ENCODE assay signal across 14 cellular contexts in genomic region chr12:52059582-52060497, GRCh38. TPM values are rescaled to one million over a fixed set of nuclear protein-coding genes. Genes with fewer than 3 reads are reported as not detected.
DNase-seq lines count a peak whose midpoint lies in the region; ATAC-seq and TF ChIP-seq lines count a peak whose summit lies in the region.
"Had no signal": no experiment of that assay in that cellular context is flagged by ENCODE, and none has a peak within 500 bp of the region (broad histone marks: within the 10 kb centered on the region; RNA-seq: fewer than 3 reads in every experiment).

No MANE protein-coding gene starts in this region.

- H2AFZ ChIP-seq in SK-N-SH (ENCODE audit: low read depth): no peak overlapping the region
- H2AFZ ChIP-seq in OCI-LY7 (ENCODE audit: low read length): no peak overlapping the region

- H3K27me3 ChIP-seq in SK-N-SH (ENCODE audit: insufficient read depth) (no peaks in the 10 kb centered on the region), gastroesophageal sphincter (no peaks in the 10 kb centered on the region), gastrocnemius medialis (no peaks in the 10 kb centered on the region), esophagus squamous epithelium (no peaks in the 10 kb centered on the region)

- no peaks in the 10 kb centered on the region for H3F3A ChIP-seq in SK-N-SH (replicated peaks; ENCODE audit: insufficient read depth)

- H3K9me2 ChIP-seq in SK-N-SH: no peaks in the 10 kb centered on the region
- H3K9me2 ChIP-seq in OCI-LY7 (ENCODE audit: insufficient read depth, low read length): no peaks in the 10 kb centered on the region

- H3K79me2 ChIP-seq in SK-N-SH (ENCODE audit: insufficient read depth): no peaks in the 10 kb centered on the region
- no peaks in the 10 kb centered on the region for H3K79me2 ChIP-seq in OCI-LY7 (ENCODE audit: insufficient read depth, low read depth, low read length)

- WGBS in SK-N-SH (ENCODE audit: low lambda C conversion rate): 87% methylated on average over 12 of the region's 12 CpGs
- 58 to 64% methylated on average over 7 to 9 of the region's 12 CpGs for WGBS in gastroesophageal sphincter (ENCODE audit: low coverage in 1 of 2), 2 donors
- 60 to 69% methylated on average over 6 to 8 of the region's 12 CpGs for WGBS in esophagus squamous epithelium, 2 donors

- no peak for TF ChIP-seq EP300 in SK-N-SH (IDR thresholded peaks at IDR 0.05; ENCODE audit: borderline replicate concordance in 1 of 2, low read depth in 1 of 2, low read length in 1 of 2)
- TF ChIP-seq EP300 in gastroesophageal sphincter (IDR thresholded peaks at IDR 0.05): no peak

- intact Hi-C loops in OCI-LY7 (cut with micrococcal nuclease; ENCODE audit: unreplicated experiment): no loop called here
- intact Hi-C loops in gastrocnemius medialis (cut with DNase I; ENCODE audit: low total_unique reads): no loop called here
- intact Hi-C loops in esophagus squamous epithelium (cut with DNase I): no loop called here

- in situ Hi-C loops in gastrocnemius medialis (cut with MboI; ENCODE audit: low sequenced_read_pairs in 4 of 4): no loop called here

- no peaks in the 10 kb centered on the region for H3K9me3 ChIP-seq in SK-N-SH
- H3K9me3 ChIP-seq in OCI-LY7 (ENCODE audit: low read length): no peaks in the 10 kb centered on the region
- H3K9me3 ChIP-seq in gastroesophageal sphincter: no peaks in the 10 kb centered on the region
- no peaks in the 10 kb centered on the region for H3K9me3 ChIP-seq in gastrocnemius medialis
- no peaks in the 10 kb centered on the region for H3K9me3 ChIP-seq in esophagus squamous epithelium

- CTCF ChIA-PET in SK-N-SH (lab: Yijun Ruan, JAX) (interaction anchor here (0.5 to 15.6 kb wide), 7 partner anchors 9 to 67 kb away, joined by 3 to 279 read pairs (median 5); partner anchors contain the start of genes ATG101, NR4A1 and SMIM41), OCI-LY7 (lab: Charles Lee; ENCODE audit: unreplicated experiment) (interaction anchor here (0.6 to 1.0 kb wide), 2 partner anchors 9 to 27 kb away, joined by 3 to 9 read pairs; no protein-coding TSS in a partner anchor)

- POLR2A ChIA-PET in SK-N-SH (lab: Yijun Ruan, JAX): no interaction called here
- POLR2A ChIA-PET in OCI-LY7 (lab: Charles Lee): interaction anchor here (0.7 to 2.0 kb wide), 6 partner anchors 8 to 34 kb away, joined by 3 to 7 read pairs (median 4); partner anchors contain the start of gene ATG101

- peaks cover 0 to 36% of the 10 kb centered on the region in 2 experiments; a peak in 1 of 4 replicates for H3K4me1 ChIP-seq in SK-N-SH (ENCODE audit: control insufficient read depth in 1 of 2, insufficient read depth in 2 of 2, low read depth in 1 of 2, low read length in 1 of 2)
- peaks cover 19% of the 10 kb centered on the region for H3K4me1 ChIP-seq in OCI-LY7 (ENCODE audit: insufficient read depth, low read length, poor library complexity, severe bottlenecking)
- H3K4me1 ChIP-seq in gastroesophageal sphincter: peaks cover 0 to 78% (median 0%) of the 10 kb centered on the region in 3 donors
- H3K4me1 ChIP-seq in gastrocnemius medialis: peaks cover 18 to 37% of the 10 kb centered on the region in 2 donors
- peaks cover 0 to 39% (median 2%) of the 10 kb centered on the region in 3 donors for H3K4me1 ChIP-seq in esophagus squamous epithelium

- H3K27ac ChIP-seq in SK-N-SH (ENCODE audit: low read depth in 2 of 2, low read length in 1 of 2) (no peak overlapping the region), OCI-LY7 (ENCODE audit: low read depth, low read length, poor library complexity, severe bottlenecking) (peak overlapping the region; percentile 44), gastroesophageal sphincter (peak overlapping the region in 3 of 4 donors; percentile 32 to 100 (median 98)), gastrocnemius medialis (peak overlapping the region; percentile 41 to 95 (median 89)), esophagus squamous epithelium (no peak overlapping the region)

- peaks cover 0 to 4% of the 10 kb centered on the region in 2 experiments for H3K36me3 ChIP-seq in SK-N-SH (replicated peaks in 1 of 2; ENCODE audit: control insufficient read depth in 1 of 2, insufficient read depth in 2 of 2, low read length in 1 of 2)
- H3K36me3 ChIP-seq in OCI-LY7 (ENCODE audit: insufficient read depth, low read length): peaks cover 26% of the 10 kb centered on the region
- H3K36me3 ChIP-seq in gastroesophageal sphincter: peaks cover 0 to 52% of the 10 kb centered on the region in 2 donors
- peaks cover 0 to 48% of the 10 kb centered on the region in 2 donors for H3K36me3 ChIP-seq in gastrocnemius medialis
- peaks cover 0 to 19% (median 5%) of the 10 kb centered on the region in 3 donors for H3K36me3 ChIP-seq in esophagus squamous epithelium

- no peak for TF ChIP-seq RAD21 in SK-N-SH (IDR thresholded peaks at IDR 0.05; ENCODE audit: low read length)

- peak; percentile 3; the same call in 2 of the 3 replicates for ATAC-seq in SK-N-SH treated with all-trans-retinoic acid at 6 μM for 48 hours
- peak; percentile 6 for ATAC-seq in gastroesophageal sphincter
- no peak for ATAC-seq in gastrocnemius medialis
- ATAC-seq: activated T-cell treated with anti-CD3 and anti-CD28 coated beads, Interleukin-2, amount 50 U/mL, for 4 hours had no signal

- no peaks in the 10 kb centered on the region for H4K20me1 ChIP-seq in SK-N-SH (ENCODE audit: insufficient read depth)
- H4K20me1 ChIP-seq in OCI-LY7 (ENCODE audit: insufficient read depth, low read length): no peaks in the 10 kb centered on the region

- H3K4me2 ChIP-seq in SK-N-SH: no peak overlapping the region
- peak overlapping the region; percentile 39 for H3K4me2 ChIP-seq in OCI-LY7 (ENCODE audit: low read length)

- DNase-seq in SK-N-SH (no peak), OCI-LY7 (ENCODE audit: low spot score) (peak; percentile 68), gastrocnemius medialis (peak in 1 of 2 donors; percentile 15), NCI-H1930 (lab: John Stamatoyannopoulos, UW) (no peak), esophagus squamous epithelium (lab: John Stamatoyannopoulos, UW) (no peak)
- DNase-seq in stimulated activated CD4-positive, alpha-beta T cell treated with anti-CD3 and anti-CD28 coated beads, Interleukin-12 subunit alpha, Interleukin-12 subunit beta, amount 100 ng/mL, for 4 hours: no peak
- DNase-seq: activated T-cell treated with anti-CD3 and anti-CD28 coated beads, Interleukin-2, amount 50 U/mL, for 4 hours; islet precursor cell had no signal

- BruUV-seq in OCI-LY7 (replicated peaks; lab: Mats Ljungman, UMichigan): no TSS peak

- TF ChIP-seq CTCF in SK-N-SH (IDR thresholded peaks at IDR 0.05) (no peak), OCI-LY7 (conservative IDR thresholded peaks at IDR 0.05; ENCODE audit: low read length) (no peak), gastroesophageal sphincter (IDR thresholded peaks at IDR 0.05) (no peak), gastrocnemius medialis (IDR thresholded peaks at IDR 0.05 in 4 of 5, conservative IDR thresholded peaks at IDR 0.05 in 1 of 5) (no peak), esophagus squamous epithelium (IDR thresholded peaks at IDR 0.05) (no peak)

- TF ChIP-seq POLR2A in gastroesophageal sphincter (IDR thresholded peaks at IDR 0.05): no peak
- TF ChIP-seq POLR2A in gastrocnemius medialis (IDR thresholded peaks at IDR 0.05): peak in 1 of 2 donors; percentile 28
- TF ChIP-seq POLR2A in esophagus squamous epithelium (IDR thresholded peaks at IDR 0.05): no peak

- no peak overlapping the region for H3K9ac ChIP-seq in SK-N-SH

- H3K4me3 ChIP-seq in SK-N-SH (ENCODE audit: low read depth in 2 of 2, low read length in 1 of 2): no peak overlapping the region
- H3K4me3 ChIP-seq in OCI-LY7 (ENCODE audit: low read depth, low read length, poor library complexity, severe bottlenecking): no peak overlapping the region
- H3K4me3 ChIP-seq in gastroesophageal sphincter: no peak overlapping the region
- H3K4me3 ChIP-seq in gastrocnemius medialis: no peak overlapping the region
- no peak overlapping the region for H3K4me3 ChIP-seq in esophagus squamous epithelium

TF ChIP-seq in SK-N-SH, 30 proteins besides CTCF, POLR2A, EP300 and RAD21 (continues in another document):
- TF ChIP-seq NRF1 (IDR thresholded peaks at IDR 0.05; ENCODE audit: low read depth, low read length): no peak

RNA-seq across cellular contexts. Expression of gene NR4A1, which starts 8.6 kb away (rescaled TPM):
- 75.2 and 120 TPM in 2 replicates for polyA plus RNA-seq in SK-N-SH (2012; rRNA removed)
- polyA plus RNA-seq in SK-N-SH (2012; cell fraction: cytosol; rRNA removed): 17.7 and 20.0 TPM in 2 replicates
- 429 and 610 TPM in 2 replicates for polyA plus RNA-seq in SK-N-SH (2012; cell fraction: nucleus; rRNA removed)
- 25.3 and 29.3 TPM in 2 replicates for total RNA-seq in OCI-LY7 (2014; rRNA removed; shearing (Covaris generic))
- total RNA-seq in OCI-LY7 (2022) (28.1 and 29.0 TPM in 2 replicates), gastroesophageal sphincter (10 to 100 TPM; 29.9 to 67.2 (median 35.2) TPM), gastrocnemius medialis (100 to 1,000 TPM in 2 of 4 donors, 10 to 100 TPM in 2; 36.3 to 248 (median 90.1) TPM), esophagus squamous epithelium (10 to 100 TPM in 1 of 4 donors, 1 to 10 TPM in 3; 3.4 to 12.6 (median 5.6) TPM)

RNA-seq across cellular contexts. Expression of gene ATG101, which starts 9.9 kb away (rescaled TPM):
- polyA plus RNA-seq in SK-N-SH (2012; rRNA removed): 160 and 170 TPM in 2 replicates
- polyA plus RNA-seq in SK-N-SH (2012; cell fraction: cytosol; rRNA removed): 109 and 133 TPM in 2 replicates
- polyA plus RNA-seq in SK-N-SH (2012; cell fraction: nucleus; rRNA removed): 170 and 184 TPM in 2 replicates
- total RNA-seq in OCI-LY7 (2014; rRNA removed; shearing (Covaris generic)): 53.9 and 65.5 TPM in 2 replicates
- total RNA-seq in OCI-LY7 (2022): 30.7 and 38.0 TPM in 2 replicates
- 10 to 100 TPM; 36.7 to 60.2 (median 52.6) TPM for total RNA-seq in gastroesophageal sphincter
- 10 to 100 TPM; 23.3 to 49.4 (median 37.3) TPM for total RNA-seq in gastrocnemius medialis
- 10 to 100 TPM; 36.7 to 54.7 (median 40.4) TPM for total RNA-seq in esophagus squamous epithelium

RNA-seq across cellular contexts. Expression of gene SMIM41, which starts 19.7 kb away (rescaled TPM):
- not detected in 2 replicates for polyA plus RNA-seq in SK-N-SH (2012; rRNA removed)
- polyA plus RNA-seq in SK-N-SH (2012; cell fraction: cytosol; rRNA removed): 0.04 TPM in 1 of 2 replicates, not detected in the other
- 0.06 TPM in 1 of 2 replicates, not detected in the other for polyA plus RNA-seq in SK-N-SH (2012; cell fraction: nucleus; rRNA removed)
- total RNA-seq in OCI-LY7 (2014; rRNA removed; shearing (Covaris generic)): not detected in 2 replicates
- total RNA-seq in OCI-LY7 (2022) (not detected in 2 replicates), gastroesophageal sphincter (10 to 100 TPM in 1 of 4 donors, 1 to 10 TPM in 3; 4.0 to 12.8 (median 4.6) TPM), gastrocnemius medialis (not detected), esophagus squamous epithelium (1 to 10 TPM in 2 of 4 donors, under 1 TPM in 1, not detected in 1; 0.50 to 5.7 (median 1.8) TPM)
- total RNA-seq: A172; activated T-cell treated with anti-CD3 and anti-CD28 coated beads, Interleukin-2, amount 50 U/mL, for 4 hours; CD4-positive, alpha-beta memory T cell; HT1080; myocyte had no signal
- polyA plus RNA-seq: CD4-positive, alpha-beta memory T cell had no signal

RNA-seq across cellular contexts. Expression of gene TAMALIN, which starts 53.1 kb away (rescaled TPM):
- polyA plus RNA-seq in SK-N-SH (2012; rRNA removed): 1.7 and 2.4 TPM in 2 replicates
- polyA plus RNA-seq in SK-N-SH (2012; cell fraction: cytosol; rRNA removed): 1.0 and 1.6 TPM in 2 replicates
- 4.9 TPM in 2 replicates for polyA plus RNA-seq in SK-N-SH (2012; cell fraction: nucleus; rRNA removed)
- total RNA-seq in OCI-LY7 (2014; rRNA removed; shearing (Covaris generic)): 0.41 and 0.66 TPM in 2 replicates
- total RNA-seq in OCI-LY7 (2022) (0.89 and 1.3 TPM in 2 replicates), gastroesophageal sphincter (10 to 100 TPM; 11.8 to 18.0 (median 16.1) TPM), gastrocnemius medialis (10 to 100 TPM in 2 of 4 donors, 1 to 10 TPM in 2; 9.3 to 14.9 (median 11.8) TPM), esophagus squamous epithelium (10 to 100 TPM in 1 of 4 donors, 1 to 10 TPM in 3; 1.7 to 10.7 (median 3.6) TPM)

Comparison
In these comparisons a context has a peak if more than half of its experiments do, and no peak if none do; other contexts are left out.
1. ATAC-seq: peak in SK-N-SH treated with all-trans-retinoic acid at 6 μM for 48 hours (single experiment) and gastroesophageal sphincter (single experiment); none in gastrocnemius medialis (0 of 2).
2. H3K27ac ChIP-seq: peak in OCI-LY7 (single experiment), gastroesophageal sphincter (3 of 4) and gastrocnemius medialis (4 of 4); none in SK-N-SH (0 of 2) and esophagus squamous epithelium (0 of 4).